ENCODE assay signal across 19 cellular contexts in the genomic region with DNA sequence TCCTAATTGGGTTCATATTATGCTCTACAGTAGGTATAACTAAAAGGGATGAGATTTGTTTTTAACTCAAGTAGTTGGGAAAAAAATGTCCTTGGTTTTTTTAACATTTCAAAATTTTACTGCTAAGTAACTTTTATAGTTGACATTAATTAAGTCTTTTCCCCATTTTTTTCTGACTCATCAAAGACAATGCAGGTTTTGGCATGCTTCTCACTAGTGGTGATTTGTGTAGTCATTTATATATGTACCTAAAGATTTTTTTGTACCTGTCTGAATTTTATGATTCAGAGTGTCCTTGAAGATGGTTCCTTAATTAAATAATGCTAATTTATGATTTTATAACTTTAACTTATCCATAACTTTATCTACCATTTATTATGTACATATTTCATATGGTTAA.
DNase-seq lines count a peak whose midpoint lies in the region; ATAC-seq, FAIRE-seq and TF ChIP-seq lines count a peak whose summit lies in the region.
"Had no signal": no experiment of that assay in that cellular context is flagged by ENCODE, and none has a peak within 500 bp of the region (broad histone marks: within the 10 kb centered on the region; RNA-seq: fewer than 3 reads in every experiment).

No MANE protein-coding gene starts in this region.

- peak; percentile 1 for DNase-seq in RWPE1 (ENCODE audit: low spot score)
- peak; percentile 58 for DNase-seq in epithelial cell of esophagus (ENCODE audit: low read depth)
- no peak for DNase-seq in germinal center (ENCODE audit: low spot score)
- DNase-seq in SKM-1 treated with dmso at 0.1 percent for 144 hours (lab: John Stamatoyannopoulos, UW; ENCODE audit: unreplicated experiment): no peak
- DNase-seq: 8988T; C1 segment of cervical spinal cord; Calu3; CD4-positive, alpha-beta memory T cell; COR-L47; DMS53; DMS79 treated with DMSO at 0.1 percent for 48 hours; GF-D8; H9 had no signal

- CTCF ChIA-PET in RWPE1 (lab: Yijun Ruan, JAX): no interaction called here

- H3K4me3 ChIP-seq in epithelial cell of esophagus (ENCODE audit: low read length): no peak overlapping the region
- H3K4me3 ChIP-seq: GM23338 had no signal

- H3K27ac ChIP-seq in RWPE1: no peak overlapping the region

- no peak for ATAC-seq in HG03159 (IDR thresholded peaks at IDR 0.05; ENCODE audit: unreplicated experiment)
- ATAC-seq: GM23338, HCT116 had no signal

- FAIRE-seq in A204.1 (lab: Jason Lieb, UNC): peak; percentile 9
- FAIRE-seq: GM12891, GM18507 had no signal

- TF ChIP-seq CTCF in RWPE1 (conservative IDR thresholded peaks at IDR 0.05; ENCODE audit: low read depth) (no peak), epithelial cell of esophagus (IDR thresholded peaks at IDR 0.05; ENCODE audit: insufficient read depth, low read depth, low read length, missing control alignments) (no peak)

- POLR2A ChIA-PET in RWPE1 (lab: Yijun Ruan, JAX; ENCODE audit: low non-redundant PET): no interaction called here

Comparison
In these comparisons a context has a peak if more than half of its experiments do, and no peak if none do; other contexts are left out.
1. DNase-seq: peak in RWPE1 (single experiment) and epithelial cell of esophagus (single experiment); none in germinal center (single experiment) and SKM-1 treated with dmso at 0.1 percent for 144 hours (single experiment).